1 cellular context compared by ENCODE assay signal in the genomic region with DNA sequence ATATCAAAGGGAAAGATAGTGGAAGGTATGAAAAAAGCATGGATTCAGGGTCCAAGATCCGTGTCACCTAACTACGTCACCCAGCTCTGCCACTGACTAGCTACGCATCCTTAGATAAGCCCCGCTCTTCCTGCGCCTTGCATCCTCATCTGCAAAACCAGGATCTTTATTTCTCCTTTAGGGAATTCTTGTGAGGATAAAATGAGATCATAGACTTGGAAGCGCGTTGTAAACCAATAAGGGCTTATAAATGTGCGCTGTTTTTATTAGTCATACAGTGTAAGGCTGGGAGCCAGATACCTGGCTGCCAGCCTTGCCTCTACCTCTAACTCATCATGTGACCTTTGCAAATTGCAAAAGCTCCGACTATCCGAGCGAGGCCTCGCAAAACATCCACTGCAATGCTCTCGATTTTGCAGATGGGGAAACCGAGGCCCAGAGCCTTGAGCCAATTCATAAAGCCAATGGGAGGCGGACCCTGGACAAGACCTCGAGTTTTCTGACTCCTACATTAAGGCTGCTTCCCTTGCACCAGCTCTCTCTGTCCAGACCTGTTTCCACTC.
TF ChIP-seq lines count a peak whose summit lies in the region.

No MANE protein-coding gene starts in this region.

TF ChIP-seq in endothelial cell of umbilical vein, 7 proteins besides CTCF, POLR2A, EP300 and RAD21:
- no peak for TF ChIP-seq POLR2AphosphoS5 (IDR thresholded peaks at IDR 0.05; ENCODE audit: insufficient read depth, low read depth, low read length)
- TF ChIP-seq JUN (IDR thresholded peaks at IDR 0.05; ENCODE audit: borderline replicate concordance, insufficient read depth, insufficient read length, low read depth): peak; percentile 17
TF ChIP-seq in endothelial cell of umbilical vein: peak in this region for 1.
